ENCODE assay signal across 1 cellular context in the genomic region with DNA sequence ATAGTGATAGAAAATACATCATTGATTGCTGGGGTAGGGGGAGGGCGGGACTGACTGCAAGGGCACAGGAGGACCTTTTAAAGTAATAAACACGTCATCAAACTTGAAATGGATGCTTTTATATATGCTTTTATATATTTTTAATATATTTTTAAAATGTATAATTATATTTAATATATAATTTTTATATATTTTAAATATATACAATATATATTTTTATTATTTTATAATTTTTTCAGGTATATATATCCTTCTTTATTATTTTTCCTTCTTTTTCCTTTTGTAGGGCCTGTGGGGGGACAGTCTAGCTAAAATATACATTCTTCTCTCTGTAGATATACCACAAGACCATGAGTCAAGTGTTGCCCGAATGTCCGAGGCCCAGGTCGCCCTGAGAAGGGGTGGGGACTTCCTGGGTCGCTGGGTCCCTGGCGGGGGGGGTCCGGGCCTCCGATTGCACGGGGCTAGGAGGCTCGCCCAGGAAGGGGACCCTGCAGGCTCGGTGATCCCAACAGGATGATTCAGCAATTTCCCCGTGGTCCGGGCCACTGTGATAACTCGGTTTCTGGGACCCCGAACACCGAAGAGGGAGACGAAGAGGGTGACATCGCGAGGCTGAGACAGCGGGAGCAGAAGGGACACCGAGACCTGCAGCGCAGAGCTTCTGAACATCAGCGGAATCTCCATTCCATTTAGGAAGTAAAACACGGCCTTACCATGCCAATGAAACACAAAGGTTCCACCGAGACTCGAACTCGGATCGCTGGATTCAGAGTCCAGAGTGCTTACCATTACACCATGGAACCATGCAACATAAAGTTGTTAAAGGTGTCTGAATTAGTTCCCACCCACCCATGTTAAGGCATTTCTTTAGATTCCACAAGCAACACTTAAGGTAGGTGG.
A peak's percentile ranks its signal among the peaks of the same experiment; 100 is the strongest.
TF ChIP-seq lines count a peak whose summit lies in the region.

No MANE protein-coding gene starts in this region.

TF ChIP-seq in K562, 482 proteins besides CTCF, POLR2A, EP300 and RAD21 (continued from another document and continues in another):
- TF ChIP-seq HDAC3 (IDR thresholded peaks at IDR 0.05; ENCODE audit: borderline replicate concordance, partially characterized antibody) (peak; percentile 11), FOXP1 (CRISPR knock-in tag; IDR thresholded peaks at IDR 0.05) (no peak), CREM (IDR thresholded peaks at IDR 0.05; ENCODE audit: low read depth) (peak; percentile 35), SIN3A (IDR thresholded peaks at IDR 0.05; ENCODE audit: borderline replicate concordance in 2 of 2, control insufficient read depth in 1 of 2, low read depth in 2 of 2, low read length in 2 of 2) (no peak), SMARCA4 (IDR thresholded peaks at IDR 0.05) (peak; percentile 65; the same call in 1 of the 2 replicates), ASH1L (IDR thresholded peaks at IDR 0.05; ENCODE audit: borderline replicate concordance, low read depth, partially characterized antibody) (no peak), ZSCAN32 (CRISPR knock-in tag; IDR thresholded peaks at IDR 0.05) (no peak), JUN (IDR thresholded peaks at IDR 0.05; ENCODE audit: borderline replicate concordance, low read depth, low read length) (no peak), JUN (CRISPR knock-in tag; IDR thresholded peaks at IDR 0.05; ENCODE audit: borderline replicate concordance) (no peak), WHSC1 (IDR thresholded peaks at IDR 0.05; ENCODE audit: low read length) (no peak), RAD51 (IDR thresholded peaks at IDR 0.05; ENCODE audit: borderline replicate concordance, low read depth) (no peak), ETS1 (conservative IDR thresholded peaks at IDR 0.05; ENCODE audit: control insufficient read depth, low read depth, low read length) (peak; percentile 47), ZNF407 (IDR thresholded peaks at IDR 0.05; ENCODE audit: low read depth) (peak; percentile 72), ELF2 (CRISPR knock-in tag; IDR thresholded peaks at IDR 0.05) (no peak), TCF3 (CRISPR knock-in tag; IDR thresholded peaks at IDR 0.05) (no peak; the same call in 1 of the 2 replicates), PHB2 (IDR thresholded peaks at IDR 0.05; ENCODE audit: low read depth) (no peak), BDP1 (IDR thresholded peaks at IDR 0.05; ENCODE audit: insufficient read depth, insufficient read length) (peak; percentile 52), FOXJ3 (CRISPR knock-in tag; IDR thresholded peaks at IDR 0.05) (no peak), MECOM (CRISPR knock-in tag; IDR thresholded peaks at IDR 0.05) (no peak), NFE2L1 (tag; IDR thresholded peaks at IDR 0.05; ENCODE audit: borderline replicate concordance, low read depth) (peak; percentile 82), PREB (CRISPR knock-in tag; IDR thresholded peaks at IDR 0.05) (no peak; the same call in 1 of the 2 replicates), KLF13 (tag; IDR thresholded peaks at IDR 0.05; ENCODE audit: borderline replicate concordance, low read depth) (no peak), POLR3G (IDR thresholded peaks at IDR 0.05; ENCODE audit: extremely low read depth, insufficient read length, insufficient replicate concordance) (peak; percentile 49), ZNF764 (CRISPR knock-in tag; IDR thresholded peaks at IDR 0.05; ENCODE audit: low read depth) (no peak), KLF10 (CRISPR knock-in tag; IDR thresholded peaks at IDR 0.05) (no peak), HNRNPK (IDR thresholded peaks at IDR 0.05; ENCODE audit: low read depth, low read length, poor library complexity, severe bottlenecking) (no peak), CBX5 (IDR thresholded peaks at IDR 0.05; ENCODE audit: borderline replicate concordance, low read depth) (no peak), HMGN3 (IDR thresholded peaks at IDR 0.05; ENCODE audit: borderline replicate concordance, extremely low read depth, insufficient read length, low read depth, low read length) (peak; percentile 62), RBM39 (optimal IDR thresholded peaks at IDR 0.05; ENCODE audit: low read depth, low read length) (peak; percentile 57), ZNF224 (CRISPR knock-in tag; IDR thresholded peaks at IDR 0.05) (no peak), ZNF584 (CRISPR knock-in tag; IDR thresholded peaks at IDR 0.05; ENCODE audit: low read depth) (no peak), TOE1 (IDR thresholded peaks at IDR 0.05; ENCODE audit: borderline replicate concordance) (peak; percentile 63; the same call in 1 of the 2 replicates), TOE1 (CRISPR knock-in tag; IDR thresholded peaks at IDR 0.05; ENCODE audit: borderline replicate concordance, low read depth) (no peak), ZBTB17 (CRISPR knock-in tag; IDR thresholded peaks at IDR 0.05) (no peak), ARHGAP35 (IDR thresholded peaks at IDR 0.05; ENCODE audit: partially characterized antibody) (no peak)
- TF ChIP-seq, protein P1, sequence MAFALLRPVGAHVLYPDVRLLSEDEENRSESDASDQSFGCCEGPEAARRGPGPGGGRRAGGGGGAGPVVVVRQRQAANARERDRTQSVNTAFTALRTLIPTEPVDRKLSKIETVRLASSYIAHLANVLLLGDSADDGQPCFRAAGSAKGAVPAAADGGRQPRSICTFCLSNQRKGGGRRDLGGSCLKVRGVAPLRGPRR (CRISPR knock-in tag; IDR thresholded peaks at IDR 0.05), result no peak
- TF ChIP-seq, protein P2, sequence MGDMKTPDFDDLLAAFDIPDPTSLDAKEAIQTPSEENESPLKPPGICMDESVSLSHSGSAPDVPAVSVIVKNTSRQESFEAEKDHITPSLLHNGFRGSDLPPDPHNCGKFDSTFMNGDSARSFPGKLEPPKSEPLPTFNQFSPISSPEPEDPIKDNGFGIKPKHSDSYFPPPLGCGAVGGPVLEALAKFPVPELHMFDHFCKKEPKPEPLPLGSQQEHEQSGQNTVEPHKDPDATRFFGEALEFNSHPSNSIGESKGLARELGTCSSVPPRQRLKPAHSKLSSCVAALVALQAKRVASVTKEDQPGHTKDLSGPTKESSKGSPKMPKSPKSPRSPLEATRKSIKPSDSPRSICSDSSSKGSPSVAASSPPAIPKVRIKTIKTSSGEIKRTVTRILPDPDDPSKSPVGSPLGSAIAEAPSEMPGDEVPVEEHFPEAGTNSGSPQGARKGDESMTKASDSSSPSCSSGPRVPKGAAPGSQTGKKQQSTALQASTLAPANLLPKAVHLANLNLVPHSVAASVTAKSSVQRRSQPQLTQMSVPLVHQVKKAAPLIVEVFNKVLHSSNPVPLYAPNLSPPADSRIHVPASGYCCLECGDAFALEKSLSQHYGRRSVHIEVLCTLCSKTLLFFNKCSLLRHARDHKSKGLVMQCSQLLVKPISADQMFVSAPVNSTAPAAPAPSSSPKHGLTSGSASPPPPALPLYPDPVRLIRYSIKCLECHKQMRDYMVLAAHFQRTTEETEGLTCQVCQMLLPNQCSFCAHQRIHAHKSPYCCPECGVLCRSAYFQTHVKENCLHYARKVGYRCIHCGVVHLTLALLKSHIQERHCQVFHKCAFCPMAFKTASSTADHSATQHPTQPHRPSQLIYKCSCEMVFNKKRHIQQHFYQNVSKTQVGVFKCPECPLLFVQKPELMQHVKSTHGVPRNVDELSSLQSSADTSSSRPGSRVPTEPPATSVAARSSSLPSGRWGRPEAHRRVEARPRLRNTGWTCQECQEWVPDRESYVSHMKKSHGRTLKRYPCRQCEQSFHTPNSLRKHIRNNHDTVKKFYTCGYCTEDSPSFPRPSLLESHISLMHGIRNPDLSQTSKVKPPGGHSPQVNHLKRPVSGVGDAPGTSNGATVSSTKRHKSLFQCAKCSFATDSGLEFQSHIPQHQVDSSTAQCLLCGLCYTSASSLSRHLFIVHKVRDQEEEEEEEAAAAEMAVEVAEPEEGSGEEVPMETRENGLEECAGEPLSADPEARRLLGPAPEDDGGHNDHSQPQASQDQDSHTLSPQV (IDR thresholded peaks at IDR 0.05), result peak; percentile 75
- TF ChIP-seq, protein P3, sequence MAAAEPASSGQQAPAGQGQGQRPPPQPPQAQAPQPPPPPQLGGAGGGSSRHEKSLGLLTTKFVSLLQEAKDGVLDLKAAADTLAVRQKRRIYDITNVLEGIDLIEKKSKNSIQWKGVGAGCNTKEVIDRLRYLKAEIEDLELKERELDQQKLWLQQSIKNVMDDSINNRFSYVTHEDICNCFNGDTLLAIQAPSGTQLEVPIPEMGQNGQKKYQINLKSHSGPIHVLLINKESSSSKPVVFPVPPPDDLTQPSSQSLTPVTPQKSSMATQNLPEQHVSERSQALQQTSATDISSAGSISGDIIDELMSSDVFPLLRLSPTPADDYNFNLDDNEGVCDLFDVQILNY (CRISPR knock-in tag; IDR thresholded peaks at IDR 0.05), result no peak
- TF ChIP-seq, protein P4, sequence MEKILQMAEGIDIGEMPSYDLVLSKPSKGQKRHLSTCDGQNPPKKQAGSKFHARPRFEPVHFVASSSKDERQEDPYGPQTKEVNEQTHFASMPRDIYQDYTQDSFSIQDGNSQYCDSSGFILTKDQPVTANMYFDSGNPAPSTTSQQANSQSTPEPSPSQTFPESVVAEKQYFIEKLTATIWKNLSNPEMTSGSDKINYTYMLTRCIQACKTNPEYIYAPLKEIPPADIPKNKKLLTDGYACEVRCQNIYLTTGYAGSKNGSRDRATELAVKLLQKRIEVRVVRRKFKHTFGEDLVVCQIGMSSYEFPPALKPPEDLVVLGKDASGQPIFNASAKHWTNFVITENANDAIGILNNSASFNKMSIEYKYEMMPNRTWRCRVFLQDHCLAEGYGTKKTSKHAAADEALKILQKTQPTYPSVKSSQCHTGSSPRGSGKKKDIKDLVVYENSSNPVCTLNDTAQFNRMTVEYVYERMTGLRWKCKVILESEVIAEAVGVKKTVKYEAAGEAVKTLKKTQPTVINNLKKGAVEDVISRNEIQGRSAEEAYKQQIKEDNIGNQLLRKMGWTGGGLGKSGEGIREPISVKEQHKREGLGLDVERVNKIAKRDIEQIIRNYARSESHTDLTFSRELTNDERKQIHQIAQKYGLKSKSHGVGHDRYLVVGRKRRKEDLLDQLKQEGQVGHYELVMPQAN (IDR thresholded peaks at IDR 0.05; ENCODE audit: borderline replicate concordance), result peak; percentile 26; the same call in 1 of the 2 replicates
